Comparison of ENCODE assay signal across 8 cellular contexts in the genomic region with DNA sequence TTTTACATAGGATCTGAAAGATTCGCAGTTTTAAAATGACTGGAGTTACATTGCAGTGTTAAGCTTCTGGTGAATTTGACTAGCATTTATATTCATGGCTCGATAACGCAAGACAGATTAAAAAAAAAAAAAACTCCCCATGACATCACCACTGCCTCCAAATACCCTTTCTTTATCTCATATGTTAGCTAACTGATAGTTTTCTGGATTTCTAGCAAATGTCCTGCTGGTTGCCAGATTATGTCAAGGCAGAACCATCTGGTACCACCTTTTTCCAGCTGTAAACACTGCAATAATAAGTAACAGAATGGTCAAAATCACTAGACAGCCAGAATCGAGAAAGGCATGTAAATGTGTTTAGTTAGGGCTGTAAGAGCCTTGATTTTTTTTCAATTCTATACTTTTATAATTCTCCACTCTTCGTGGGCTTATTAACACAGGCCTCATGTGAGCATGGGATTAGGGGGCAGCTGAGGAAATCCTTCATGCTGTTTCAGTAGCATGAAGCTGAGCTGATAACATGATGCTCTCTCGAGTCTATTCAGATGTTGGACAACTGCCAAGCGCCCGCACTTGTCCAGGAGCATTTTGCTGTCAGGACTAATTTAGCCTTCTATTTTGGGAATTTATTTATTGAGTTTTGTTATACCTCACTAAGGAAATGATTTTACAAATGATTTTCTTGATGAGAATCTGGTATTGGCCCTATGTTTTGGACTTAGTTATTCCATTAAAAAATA.
A peak's percentile ranks its signal among the peaks of the same experiment; 100 is the strongest.
DNase-seq lines count a peak whose midpoint lies in the region; ATAC-seq lines count a peak whose summit lies in the region.

No MANE protein-coding gene starts in this region.

- DNase-seq in NCI-H1105 (lab: John Stamatoyannopoulos, UW): peak; percentile 90
- peak; percentile 82 for DNase-seq in NCI-H446 treated with DMSO at 0.1 percent for 48 hours (lab: John Stamatoyannopoulos, UW)
- DNase-seq in dermis blood vessel endothelial cell: peak; percentile 17
- DNase-seq in retina: peak; percentile 36
- DNase-seq in stimulated activated CD4-positive, alpha-beta T cell treated with anti-CD3 and anti-CD28 coated beads, Interleukin-4, amount 100 ng/mL, for 24 hours: no peak
- no peak for DNase-seq in COLO829 (ENCODE audit: low spot score)

- ATAC-seq in GM18861 (IDR thresholded peaks at IDR 0.05; ENCODE audit: unreplicated experiment): no peak
- no peak for ATAC-seq in HG02981 (IDR thresholded peaks at IDR 0.05; ENCODE audit: unreplicated experiment)

Comparison
In these comparisons a context has a peak if more than half of its experiments do, and no peak if none do; other contexts are left out.
1. DNase-seq: peak in NCI-H1105 (single experiment), NCI-H446 treated with DMSO at 0.1 percent for 48 hours (single experiment), dermis blood vessel endothelial cell (single experiment) and retina (single experiment); none in stimulated activated CD4-positive, alpha-beta T cell treated with anti-CD3 and anti-CD28 coated beads, Interleukin-4, amount 100 ng/mL, for 24 hours (single experiment) and COLO829 (single experiment).